8 cellular contexts compared by ENCODE assay signal in genomic region chr20:51306521-51307358, GRCh38.
A peak's percentile ranks its signal among the peaks of the same experiment; 100 is the strongest.
DNase-seq lines count a peak whose midpoint lies in the region; ATAC-seq and TF ChIP-seq lines count a peak whose summit lies in the region.

No MANE protein-coding gene starts in this region.

- CTCF ChIA-PET in AG04449 (lab: Yijun Ruan, JAX): interaction anchor here (0.7 to 14.2 kb wide), 61 partner anchors 8 to 521 kb away, joined by 3 to 626 read pairs (median 4); partner anchors contain the start of genes BCAS4 and KCNG1
- CTCF ChIA-PET in activated naive CD4-positive, alpha-beta T cell treated with anti-CD3 and anti-CD28 coated beads for 36 hours (lab: Charles Lee): interaction anchor here (0.7 to 7.6 kb wide), 20 partner anchors 10 to 512 kb away, joined by 3 to 211 read pairs (median 4); partner anchors contain the start of gene BCAS4

- TF ChIP-seq CTCF in AG04449 (IDR thresholded peaks at IDR 0.05; ENCODE audit: insufficient read depth, low read length, missing control alignments) (peak; percentile 98), prostate gland (IDR thresholded peaks at IDR 0.05) (peak; percentile 80 to 95 (median 88))

- no peaks in the 10 kb centered on the region for H3K36me3 Mint-ChIP-seq in activated naive CD4-positive, alpha-beta T cell treated with anti-CD3 and anti-CD28 coated beads for 36 hours (ENCODE audit: low read depth)

- no peak overlapping the region for H3K27ac Mint-ChIP-seq in activated naive CD4-positive, alpha-beta T cell treated with anti-CD3 and anti-CD28 coated beads for 36 hours

- H3K9me3 Mint-ChIP-seq in activated naive CD4-positive, alpha-beta T cell treated with anti-CD3 and anti-CD28 coated beads for 36 hours: peaks cover 3% of the 10 kb centered on the region

- no peak for TF ChIP-seq POLR2A in prostate gland (IDR thresholded peaks at IDR 0.05)

- ATAC-seq in GM18909 (IDR thresholded peaks at IDR 0.05; ENCODE audit: poor library complexity, unreplicated experiment): peak; percentile 78
- peak; percentile 95 for ATAC-seq in Right ventricle myocardium superior (ENCODE audit: poor library complexity)
- peak; percentile 84 for ATAC-seq in aorta (ENCODE audit: low FRiP score)

- H3K9me3 ChIP-seq in prostate gland: no peaks in the 10 kb centered on the region
- no peaks in the 10 kb centered on the region for H3K9me3 ChIP-seq in aorta (ENCODE audit: control insufficient read depth, low read length)

- H3K4me3 ChIP-seq in AG04449 (ENCODE audit: low read depth, low read length) (no peak overlapping the region), prostate gland (no peak overlapping the region), aorta (ENCODE audit: low read length in 2 of 2) (no peak overlapping the region)

- DNase-seq in AG04449 (ENCODE audit: low read depth, low spot score): no peak
- peak; percentile 69 for DNase-seq in LoVo (ENCODE audit: low spot score)
- peak; percentile 77 for DNase-seq in SKM-1 (lab: John Stamatoyannopoulos, UW; ENCODE audit: unreplicated experiment)
- DNase-seq in activated naive CD4-positive, alpha-beta T cell treated with anti-CD3 and anti-CD28 coated beads for 36 hours: peak; percentile 83
- DNase-seq in Right ventricle myocardium superior: peak; percentile 84
- DNase-seq in prostate gland (ENCODE audit: low spot score): peak; percentile 72
- DNase-seq in aorta: peak; percentile 74 to 91

- H3K27ac ChIP-seq in prostate gland (no peak overlapping the region), aorta (ENCODE audit: low read depth in 1 of 2, low read length in 2 of 2) (no peak overlapping the region)

- WGBS in prostate gland: 41% methylated on average over 22 of the region's 29 CpGs
- WGBS in aorta, 2 donors: 31 to 33% methylated on average over 29 of the region's 29 CpGs

- H3K27me3 Mint-ChIP-seq in activated naive CD4-positive, alpha-beta T cell treated with anti-CD3 and anti-CD28 coated beads for 36 hours (ENCODE audit: low read depth): peaks cover 8% of the 10 kb centered on the region

- H3K4me1 ChIP-seq in prostate gland (replicated peaks) (no peaks in the 10 kb centered on the region), aorta (ENCODE audit: control insufficient read depth in 1 of 2, insufficient read depth in 2 of 2, low read length in 2 of 2) (no peaks in the 10 kb centered on the region)

- H3K27me3 ChIP-seq in prostate gland (replicated peaks; ENCODE audit: insufficient read depth) (no peaks in the 10 kb centered on the region), aorta (ENCODE audit: control insufficient read depth in 1 of 2, insufficient read depth in 2 of 2, low read length in 1 of 2) (no peaks in the 10 kb centered on the region)

- POLR2A ChIA-PET in AG04449 (lab: Yijun Ruan, JAX): no interaction called here

- no peaks in the 10 kb centered on the region for H3K4me1 Mint-ChIP-seq in activated naive CD4-positive, alpha-beta T cell treated with anti-CD3 and anti-CD28 coated beads for 36 hours (ENCODE audit: low read depth)

- H3K36me3 ChIP-seq in prostate gland (no peaks in the 10 kb centered on the region), aorta (ENCODE audit: control insufficient read depth in 1 of 2, insufficient read depth in 2 of 2, low read length in 1 of 2) (no peaks in the 10 kb centered on the region)

- no peak overlapping the region for H3K4me3 Mint-ChIP-seq in activated naive CD4-positive, alpha-beta T cell treated with anti-CD3 and anti-CD28 coated beads for 36 hours

- intact Hi-C loops in activated naive CD4-positive, alpha-beta T cell treated with anti-CD3 and anti-CD28 coated beads for 36 hours (cut with micrococcal nuclease): loop anchor here (1.0 kb wide), 3 partner anchors 87 to 512 kb away; no protein-coding TSS in a partner anchor
- intact Hi-C loops in Right ventricle myocardium superior (cut with DNase I): loop anchor here (1.0 to 10.0 kb wide), 3 partner anchors 82 to 512 kb away; partner anchors contain the start of gene BCAS4
- intact Hi-C loops in prostate gland (cut with DNase I): loop anchor here (2.0 to 10.0 kb wide), 2 partner anchors 320 to 512 kb away; partner anchors contain the start of gene BCAS4
- intact Hi-C loops in aorta (cut with DNase I): loop anchor here (2.0 to 10.0 kb wide), 3 partner anchors 84 to 512 kb away; partner anchors contain the start of gene BCAS4 (in 1 of the 2)
